Comparison of ENCODE assay signal across 23 cellular contexts in the genomic region with DNA sequence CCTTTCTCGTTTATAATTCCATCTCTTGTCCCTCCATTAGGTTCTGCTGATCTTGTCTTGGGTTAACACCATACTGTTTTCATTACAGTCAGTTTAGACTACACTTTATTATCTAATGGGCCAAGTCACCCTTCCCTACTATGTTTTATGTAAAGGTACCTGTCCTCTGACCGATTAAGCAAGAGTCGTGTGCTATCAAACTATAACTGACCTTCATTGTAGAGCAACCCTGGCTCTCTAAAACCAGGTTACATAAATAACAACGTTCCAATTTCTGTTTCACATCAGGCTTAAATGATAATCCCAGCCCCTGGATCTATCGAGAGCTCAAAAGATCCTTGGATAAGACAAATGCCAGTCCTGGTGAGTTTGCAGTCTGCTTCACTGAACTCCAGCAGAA. TPM values are rescaled to one million over a fixed set of nuclear protein-coding genes. Genes with fewer than 3 reads are reported as not detected.
DNase-seq lines count a peak whose midpoint lies in the region; ATAC-seq, FAIRE-seq and TF ChIP-seq lines count a peak whose summit lies in the region.
"Had no signal": no experiment of that assay in that cellular context is flagged by ENCODE, and none has a peak within 500 bp of the region (broad histone marks: within the 10 kb centered on the region; RNA-seq: fewer than 3 reads in every experiment).

No MANE protein-coding gene starts in this region.

- H3K4me3 ChIP-seq in right lobe of liver: peak overlapping the region in 1 of 3 donors; percentile 13
- H3K4me3 ChIP-seq: GM23248 had no signal

- 33% methylated on average over 5 of the region's 5 CpGs for WGBS in right lobe of liver (ENCODE audit: insufficient coverage, low coverage, low lambda C conversion rate, missing lambda C conversion rate)

- peak overlapping the region; percentile 3 to 67 for H3K27ac Mint-ChIP-seq in activated naive CD4-positive, alpha-beta T cell treated with anti-CD3 and anti-CD28 coated beads, Interleukin-2, amount 50 U/mL, for 72 hours
- no peak overlapping the region for H3K27ac Mint-ChIP-seq in activated naive CD4-positive, alpha-beta T cell treated with anti-CD3 and anti-CD28 coated beads for 36 hours
- H3K27ac Mint-ChIP-seq in T-helper 17 cell: peak overlapping the region; percentile 39

- H3K36me3 Mint-ChIP-seq in activated naive CD4-positive, alpha-beta T cell treated with anti-CD3 and anti-CD28 coated beads, Interleukin-2, amount 50 U/mL, for 72 hours: peaks cover 20 to 82% of the 10 kb centered on the region in 2 donors
- peaks cover 79% of the 10 kb centered on the region for H3K36me3 Mint-ChIP-seq in activated naive CD4-positive, alpha-beta T cell treated with anti-CD3 and anti-CD28 coated beads for 36 hours (ENCODE audit: low read depth)
- H3K36me3 Mint-ChIP-seq in T-helper 17 cell (ENCODE audit: low read depth): peaks cover 27% of the 10 kb centered on the region

- DNase-seq in activated naive CD4-positive, alpha-beta T cell treated with anti-CD3 and anti-CD28 coated beads, Interleukin-2, amount 50 U/mL, for 72 hours (ENCODE audit: low spot score in 2 of 2): no peak
- DNase-seq in activated naive CD4-positive, alpha-beta T cell treated with anti-CD3 and anti-CD28 coated beads for 36 hours: no peak
- DNase-seq in GM19239 (ENCODE audit: insufficient read length, low spot score) (no peak), T-helper 17 cell (no peak), right lobe of liver (no peak), glomerular visceral epithelial cell (ENCODE audit: extremely low spot score) (no peak), omental fat pad (ENCODE audit: low spot score) (no peak)
- DNase-seq in stimulated activated CD4-positive, alpha-beta T cell treated with anti-CD3 and anti-CD28 coated beads, Interleukin-12 subunit alpha, Interleukin-12 subunit beta, amount 100 ng/mL, for 4 hours: no peak
- DNase-seq: C1 segment of cervical spinal cord; Calu3; CD4-positive, alpha-beta memory T cell; COR-L47; DMS53; DMS79 treated with DMSO at 0.1 percent for 48 hours; GF-D8; GM23248; H7; HCEC 1CT had no signal

- peaks cover 0 to 8% of the 10 kb centered on the region in 2 donors for H3K9me3 Mint-ChIP-seq in activated naive CD4-positive, alpha-beta T cell treated with anti-CD3 and anti-CD28 coated beads, Interleukin-2, amount 50 U/mL, for 72 hours
- H3K9me3 Mint-ChIP-seq in activated naive CD4-positive, alpha-beta T cell treated with anti-CD3 and anti-CD28 coated beads for 36 hours: peaks cover 5% of the 10 kb centered on the region

- no peaks in the 10 kb centered on the region for H3K9me3 ChIP-seq in T-helper 17 cell (ENCODE audit: control insufficient read depth, low read length, poor library complexity, severe bottlenecking)
- H3K9me3 ChIP-seq in right lobe of liver: no peaks in the 10 kb centered on the region

- CTCF ChIA-PET in activated naive CD4-positive, alpha-beta T cell treated with anti-CD3 and anti-CD28 coated beads for 36 hours (lab: Charles Lee): interaction anchor here (0.9 to 4.0 kb wide), 3 partner anchors 12 to 94 kb away, joined by 5 to 30 read pairs (median 29); no protein-coding TSS in a partner anchor

- TF ChIP-seq CTCF in right lobe of liver (IDR thresholded peaks at IDR 0.05): no peak
- TF ChIP-seq CTCF in omental fat pad (IDR thresholded peaks at IDR 0.05): no peak

- no peak for ATAC-seq in activated naive CD4-positive, alpha-beta T cell treated with anti-CD3 and anti-CD28 coated beads, Interleukin-2, amount 50 U/mL, for 72 hours
- ATAC-seq in T-helper 17 cell (no peak), right lobe of liver (peak; percentile 83 to 88 (median 86)), omental fat pad (ENCODE audit: low FRiP score) (no peak)

- peak; percentile 35 for FAIRE-seq in GM19239 (lab: Jason Lieb, UNC)
- FAIRE-seq: GM12891, GM18507, H1 had no signal

- H3K4me1 ChIP-seq in right lobe of liver: peaks cover 0 to 16% (median 4%) of the 10 kb centered on the region in 4 donors

- peak overlapping the region in 2 of 3 donors; percentile 25 to 31 for H3K27ac ChIP-seq in right lobe of liver
- H3K27ac ChIP-seq: GM23248 had no signal

- H3K27me3 ChIP-seq in right lobe of liver: no peaks in the 10 kb centered on the region

- no peak for TF ChIP-seq POLR2A in right lobe of liver (IDR thresholded peaks at IDR 0.05)

- peaks cover 0 to 6% (median under 1%) of the 10 kb centered on the region in 4 donors for H3K36me3 ChIP-seq in right lobe of liver

- peaks cover 8% of the 10 kb centered on the region for H3K4me1 Mint-ChIP-seq in activated naive CD4-positive, alpha-beta T cell treated with anti-CD3 and anti-CD28 coated beads for 36 hours (ENCODE audit: low read depth)
- H3K4me1 Mint-ChIP-seq in T-helper 17 cell: peaks cover 9% of the 10 kb centered on the region

- no peak overlapping the region for H3K4me3 Mint-ChIP-seq in activated naive CD4-positive, alpha-beta T cell treated with anti-CD3 and anti-CD28 coated beads for 36 hours
- no peak overlapping the region for H3K4me3 Mint-ChIP-seq in T-helper 17 cell
- H3K4me3 Mint-ChIP-seq: CD4-positive, alpha-beta memory T cell had no signal

- no peaks in the 10 kb centered on the region for H3K27me3 Mint-ChIP-seq in activated naive CD4-positive, alpha-beta T cell treated with anti-CD3 and anti-CD28 coated beads for 36 hours (ENCODE audit: low read depth)
- no peaks in the 10 kb centered on the region for H3K27me3 Mint-ChIP-seq in T-helper 17 cell
- H3K27me3 Mint-ChIP-seq: CD4-positive, alpha-beta memory T cell had no signal

- intact Hi-C loops in activated naive CD4-positive, alpha-beta T cell treated with anti-CD3 and anti-CD28 coated beads for 36 hours (cut with micrococcal nuclease): no loop called here
- intact Hi-C loops in right lobe of liver (cut with DNase I): no loop called here

RNA-seq across cellular contexts. Expression of a gene that starts 16.7 kb away (rescaled TPM):
- total RNA-seq in activated naive CD4-positive, alpha-beta T cell treated with anti-CD3 and anti-CD28 coated beads, Interleukin-2, amount 50 U/mL, for 72 hours: 100 to 1,000 TPM in 1 of 2 donors, 10 to 100 TPM in 1; 56.6 to 199 TPM
- total RNA-seq in activated naive CD4-positive, alpha-beta T cell treated with anti-CD3 and anti-CD28 coated beads for 36 hours: 100 to 1,000 TPM; 191 to 196 TPM
- total RNA-seq in T-helper 17 cell (10 to 100 TPM; 35.4 to 45.3 TPM), right lobe of liver (10 to 100 TPM in 1 of 6 experiments, 1 to 10 TPM in 5; 5.2 to 13.4 (median 7.1) TPM), omental fat pad (10 to 100 TPM in 3 of 4 donors, 1 to 10 TPM in 1; 8.2 to 41.9 (median 13.2) TPM)
- total RNA-seq: A673, G401, H1, H7 had no signal

RNA-seq across cellular contexts. Expression of a gene that starts 56.7 kb away (rescaled TPM):
- total RNA-seq in activated naive CD4-positive, alpha-beta T cell treated with anti-CD3 and anti-CD28 coated beads, Interleukin-2, amount 50 U/mL, for 72 hours: 10 to 100 TPM; 21.8 to 76.6 TPM
- 10 to 100 TPM; 26.1 to 28.0 TPM for total RNA-seq in activated naive CD4-positive, alpha-beta T cell treated with anti-CD3 and anti-CD28 coated beads for 36 hours
- total RNA-seq in T-helper 17 cell: 10 to 100 TPM; 26.6 to 28.6 TPM
- total RNA-seq in right lobe of liver: 10 to 100 TPM in 1 of 6 experiments, 1 to 10 TPM in 5; 4.4 to 10.2 (median 7.2) TPM
- total RNA-seq in omental fat pad: 10 to 100 TPM in 3 of 4 donors, 1 to 10 TPM in 1; 5.8 to 46.3 (median 17.7) TPM

Comparison
In these comparisons a context has a peak if more than half of its experiments do, and no peak if none do; other contexts are left out.
1. ATAC-seq: peak in right lobe of liver (4 of 4); none in activated naive CD4-positive, alpha-beta T cell treated with anti-CD3 and anti-CD28 coated beads, Interleukin-2, amount 50 U/mL, for 72 hours (0 of 2), T-helper 17 cell (single experiment) and omental fat pad (single experiment).